In genomic region chr15:84714816-84715215, GRCh38 we compare ENCODE assay signal across 7 cellular contexts. TPM values are rescaled to one million over a fixed set of nuclear protein-coding genes. Genes with fewer than 3 reads are reported as not detected.
A peak's percentile ranks its signal among the peaks of the same experiment; 100 is the strongest.
DNase-seq lines count a peak whose midpoint lies in the region; ATAC-seq and TF ChIP-seq lines count a peak whose summit lies in the region.

No MANE protein-coding gene starts in this region.

- H3K4me3 Mint-ChIP-seq in T-cell = peak overlapping the region; percentile 88 to 97 (median 89)

- DNase-seq in HCT116 (ENCODE audit: low read depth, low spot score) = no peak
- no peak for DNase-seq in T-cell
- no peak for DNase-seq in foreskin keratinocyte
- DNase-seq in NCI-H69 (lab: John Stamatoyannopoulos, UW) = no peak
- DNase-seq in NCI-H226 = no peak

- no TSS peak for BruUV-seq in HCT116 (replicated peaks; lab: Mats Ljungman, UMichigan)

- H3K4me3 ChIP-seq in HCT116 (replicated peaks in 1 of 2; ENCODE audit: low read depth in 1 of 2, low read length in 2 of 2) = peak overlapping the region; percentile 95 to 99
- H3K4me3 ChIP-seq in skin epidermis = peak overlapping the region; percentile 65 to 94 (median 72)

- ATAC-seq in HCT116 = no peak
- no peak for ATAC-seq in T-cell (replicated peaks in 1 of 4)
- ATAC-seq in foreskin keratinocyte = no peak
- ATAC-seq in HG03196 (IDR thresholded peaks at IDR 0.05; ENCODE audit: unreplicated experiment) = no peak

- no peaks in the 10 kb centered on the region for H3K9me3 Mint-ChIP-seq in T-cell

- no peaks in the 10 kb centered on the region for H3K9me3 ChIP-seq in HCT116 (ENCODE audit: control insufficient read depth in 1 of 2, insufficient read depth in 1 of 2, low read depth in 1 of 2, low read length in 2 of 2)

- H3K27me3 ChIP-seq in HCT116 (ENCODE audit: insufficient read depth, low read length) (no peaks in the 10 kb centered on the region), foreskin keratinocyte (no peaks in the 10 kb centered on the region)

- peaks cover 43 to 57% (median 44%) of the 10 kb centered on the region in 3 donors for H3K4me1 Mint-ChIP-seq in T-cell

- POLR2A ChIA-PET in HCT116 (lab: Charles Lee) = interaction anchor here (0.5 to 4.9 kb wide), 2 partner anchors 20 to 40 kb away, joined by 3 to 38 read pairs; no protein-coding TSS in a partner anchor
- POLR2A ChIA-PET in T-cell (lab: Charles Lee) = interaction anchor here in 1 of 2 donors (1.0 kb wide), 1 partner anchor 38 kb away, joined by 3 read pairs; no protein-coding TSS in a partner anchor

- peak overlapping the region; percentile 97 to 98 for H3K27ac Mint-ChIP-seq in T-cell

- peak overlapping the region; percentile 81 for H3K4me2 ChIP-seq in HCT116 (ENCODE audit: low read length)

- H3K9ac ChIP-seq in HCT116 (ENCODE audit: low read length) = peak overlapping the region; percentile 84

- CTCF ChIA-PET in HCT116 (lab: Charles Lee) (no interaction called here), T-cell (lab: Charles Lee) (interaction anchor here (0.7 to 2.5 kb wide), 3 partner anchors 20 to 95 kb away, joined by 4 to 10 read pairs (median 5); no protein-coding TSS in a partner anchor)

- H3K36me3 Mint-ChIP-seq in T-cell = peaks cover 6% of the 10 kb centered on the region

- H3K9me2 ChIP-seq in HCT116 (ENCODE audit: insufficient read depth) = no peaks in the 10 kb centered on the region

- H3K79me2 ChIP-seq in HCT116 (ENCODE audit: insufficient read depth, low read length) = peaks cover 61% of the 10 kb centered on the region

- TF ChIP-seq CTCF in HCT116 (IDR thresholded peaks at IDR 0.05 in 2 of 3, conservative IDR thresholded peaks at IDR 0.05 in 1 of 3; ENCODE audit: borderline replicate concordance in 1 of 3, insufficient read depth in 1 of 3, low read depth in 2 of 3, low read length in 2 of 3) (no peak), foreskin keratinocyte (conservative IDR thresholded peaks at IDR 0.05) (no peak)

- peaks cover 9% of the 10 kb centered on the region; the same call in 1 of the 2 replicates for H4K20me1 ChIP-seq in HCT116 (ENCODE audit: insufficient read depth)

- no peaks in the 10 kb centered on the region for H3K27me3 Mint-ChIP-seq in T-cell

- peaks cover 8 to 24% of the 10 kb centered on the region in 2 experiments; a peak in 3 of 4 replicates for H3K4me1 ChIP-seq in HCT116 (ENCODE audit: control insufficient read depth in 1 of 2, insufficient read depth in 2 of 2, low read length in 2 of 2)
- H3K4me1 ChIP-seq in foreskin keratinocyte = peaks cover 16% of the 10 kb centered on the region

- RAD21 ChIA-PET in HCT116 (lab: Charles Lee; ENCODE audit: low non-redundant PET in 1 of 2, low total read pairs in 2 of 2, uncharacterized antibody in 2 of 2, unreplicated experiment in 2 of 2) = no interaction called here

- no peak overlapping the region for H2AFZ ChIP-seq in HCT116 (ENCODE audit: low read depth, low read length, poor library complexity, severe bottlenecking)

- peaks cover 8 to 15% of the 10 kb centered on the region in 2 experiments; a peak in 2 of 4 replicates for H3K36me3 ChIP-seq in HCT116 (ENCODE audit: control insufficient read depth in 1 of 2, insufficient read depth in 2 of 2, low read length in 2 of 2)

- H3K27ac ChIP-seq in HCT116 (ENCODE audit: low read depth, low read length) (peak overlapping the region; percentile 97; the same call in 1 of the 2 replicates), foreskin keratinocyte (peak overlapping the region; percentile 76), skin epidermis (peak overlapping the region in 17 of 21 experiments; percentile 84 to 96 (median 91))

- intact Hi-C loops in HCT116 (cut with micrococcal nuclease) = loop anchor here (5.0 kb wide), 1 partner anchor 212 kb away; no protein-coding TSS in a partner anchor

- TF ChIP-seq RAD21 in HCT116 (IDR thresholded peaks at IDR 0.05; ENCODE audit: low read depth) = no peak

- no peak for TF ChIP-seq POLR2A in HCT116 (IDR thresholded peaks at IDR 0.05; ENCODE audit: borderline replicate concordance, extremely low read depth, insufficient read depth, insufficient read length)

TF ChIP-seq in HCT116, 20 proteins besides CTCF, POLR2A, EP300 and RAD21:
- TF ChIP-seq EGR1 (IDR thresholded peaks at IDR 0.05; ENCODE audit: low read depth) (no peak), ZNF274 (IDR thresholded peaks at IDR 0.05; ENCODE audit: low read depth, low read length) (no peak), EZH2phosphoT487 (IDR thresholded peaks at IDR 0.05; ENCODE audit: borderline replicate concordance) (no peak), SIN3A (IDR thresholded peaks at IDR 0.05; ENCODE audit: low read depth) (no peak), ELF1 (IDR thresholded peaks at IDR 0.05; ENCODE audit: borderline replicate concordance, low read depth) (no peak), SRF (IDR thresholded peaks at IDR 0.05; ENCODE audit: low read depth) (no peak), CEBPB (IDR thresholded peaks at IDR 0.05; ENCODE audit: low read depth) (no peak), EZH2 (IDR thresholded peaks at IDR 0.05) (no peak), ZFX (IDR thresholded peaks at IDR 0.05) (no peak)
TF ChIP-seq in HCT116: peak in this region for 0.

RNA-seq across cellular contexts. Expression of gene SEC11A, which starts 1.1 kb away (rescaled TPM):
- total RNA-seq in HCT116 (2021; ENCODE audit: unreplicated experiment) (175 TPM), T-cell (10 to 100 TPM; 52.3 to 68.9 (median 66.5) TPM), foreskin keratinocyte (127 and 135 TPM in 2 replicates)
- 103 and 124 TPM in 2 replicates for polyA plus RNA-seq in HCT116 (2012)
- 141 and 143 TPM in 2 replicates for polyA plus RNA-seq in foreskin keratinocyte

RNA-seq across cellular contexts. Expression of gene ZNF592, which starts 33.6 kb away (rescaled TPM):
- total RNA-seq in HCT116 (2021; ENCODE audit: unreplicated experiment) (26.4 TPM), T-cell (10 to 100 TPM; 34.5 to 43.6 (median 39.0) TPM), foreskin keratinocyte (13.1 and 13.5 TPM in 2 replicates)
- polyA plus RNA-seq in HCT116 (2012) = 18.0 and 18.9 TPM in 2 replicates
- polyA plus RNA-seq in foreskin keratinocyte = 5.5 and 6.8 TPM in 2 replicates

RNA-seq across cellular contexts. Expression of gene NMB, which starts 56.8 kb away (rescaled TPM):
- 9.8 TPM for total RNA-seq in HCT116 (2021; ENCODE audit: unreplicated experiment)
- polyA plus RNA-seq in HCT116 (2012) = 12.7 and 14.4 TPM in 2 replicates
- total RNA-seq in T-cell = 1 to 10 TPM; 1.3 to 3.5 (median 2.9) TPM
- 9.0 and 12.7 TPM in 2 replicates for total RNA-seq in foreskin keratinocyte
- 13.0 and 18.6 TPM in 2 replicates for polyA plus RNA-seq in foreskin keratinocyte
